19 cellular contexts compared by ENCODE assay signal in the genomic region with DNA sequence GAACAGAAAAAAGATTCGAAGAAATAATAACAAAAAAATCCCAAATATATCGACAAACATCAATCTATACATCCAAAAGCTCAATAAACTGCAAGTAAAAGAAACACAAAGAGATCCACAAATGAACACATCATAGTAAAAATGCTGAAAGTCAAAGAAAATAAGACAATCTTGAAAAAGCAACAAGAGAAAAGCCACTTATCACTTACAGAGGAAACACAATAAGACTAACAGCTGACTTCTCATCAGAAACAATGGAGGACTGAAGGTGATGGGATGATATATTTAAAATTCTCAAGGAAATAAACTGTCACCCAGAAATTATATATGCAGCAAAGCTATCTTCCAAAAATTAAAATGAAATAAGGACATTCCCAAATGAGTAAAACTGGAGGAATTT.
DNase-seq lines count a peak whose midpoint lies in the region; ATAC-seq, FAIRE-seq and TF ChIP-seq lines count a peak whose summit lies in the region.
"Had no signal": no experiment of that assay in that cellular context is flagged by ENCODE, and none has a peak within 500 bp of the region (broad histone marks: within the 10 kb centered on the region; RNA-seq: fewer than 3 reads in every experiment).

No MANE protein-coding gene starts in this region.

- no peak overlapping the region for H2AFZ ChIP-seq in HepG2 (ENCODE audit: low read length)
- no peak overlapping the region for H2AFZ ChIP-seq in GM12878 (ENCODE audit: control insufficient read depth, low read depth, low read length)

- H3K36me3 ChIP-seq in HepG2 (replicated peaks in 1 of 2; ENCODE audit: control insufficient read depth in 1 of 2, insufficient read depth in 2 of 2, low read length in 2 of 2) (no peaks in the 10 kb centered on the region), right lobe of liver (no peaks in the 10 kb centered on the region), GM12878 (ENCODE audit: control insufficient read depth in 2 of 2, insufficient read depth in 2 of 2, low read length in 1 of 2) (no peaks in the 10 kb centered on the region)
- H3K36me3 ChIP-seq: BE2C had no signal

- intact Hi-C loops in HepG2 (cut with micrococcal nuclease; ENCODE audit: unreplicated experiment), result loop anchor here (10.0 kb wide), 1 partner anchor 850 kb away; no protein-coding TSS in a partner anchor
- intact Hi-C loops in right lobe of liver (cut with DNase I), result no loop called here
- intact Hi-C loops in GM12878 (cut with micrococcal nuclease; ENCODE audit: unreplicated experiment), result loop anchor here (5.0 kb wide), 1 partner anchor 848 kb away; no protein-coding TSS in a partner anchor

- TF ChIP-seq EP300 in HepG2 (IDR thresholded peaks at IDR 0.05; ENCODE audit: low read depth in 2 of 2, low read length in 2 of 2) (no peak), HepG2 (CRISPR knock-in tag; IDR thresholded peaks at IDR 0.05; ENCODE audit: borderline replicate concordance) (no peak), GM12878 (IDR thresholded peaks at IDR 0.05; ENCODE audit: borderline replicate concordance in 1 of 2, control insufficient read depth in 1 of 2, low read depth in 2 of 2, low read length in 2 of 2) (no peak)

- H3K27me3 ChIP-seq in HepG2 (ENCODE audit: control insufficient read depth in 1 of 2, insufficient read depth in 2 of 2, low read length in 2 of 2) (peaks cover 0 to under 1% of the 10 kb centered on the region in 2 experiments; a peak in 2 of 5 replicates), right lobe of liver (no peaks in the 10 kb centered on the region), GM12878 (replicated peaks in 1 of 2; ENCODE audit: control insufficient read depth in 2 of 2, insufficient read depth in 2 of 2, low read length in 1 of 2) (no peaks in the 10 kb centered on the region)
- H3K27me3 ChIP-seq: BE2C had no signal

- in situ Hi-C loops in HepG2 (cut with HindIII; ENCODE audit: extremely low pct_ligation_motif_present, low pct_unique_long_range_greater_than_20kb) (no loop called here), GM12878 (cut with MboI) (loop anchor here (10.0 kb wide), 1 partner anchor 850 kb away; no protein-coding TSS in a partner anchor)

- no peak for ATAC-seq in HepG2
- ATAC-seq in right lobe of liver, result no peak
- ATAC-seq in GM12878, result no peak

- H3K79me2 ChIP-seq in HepG2 (ENCODE audit: insufficient read depth, low read length) (no peaks in the 10 kb centered on the region), GM12878 (ENCODE audit: control insufficient read depth, insufficient read depth, low read length) (no peaks in the 10 kb centered on the region)

- RAD21 ChIA-PET in GM12878 (lab: Charles Lee; ENCODE audit: unreplicated experiment), result no interaction called here

- H3K27ac ChIP-seq in HepG2 (ENCODE audit: extremely low read length, insufficient read depth, low read length), result no peak overlapping the region
- no peak overlapping the region for H3K27ac ChIP-seq in right lobe of liver
- H3K27ac ChIP-seq in GM12878 (ENCODE audit: control insufficient read depth, insufficient read depth), result no peak overlapping the region
- H3K27ac ChIP-seq: HL-60 had no signal

- no peaks in the 10 kb centered on the region for H4K20me1 ChIP-seq in HepG2 (ENCODE audit: insufficient read depth, low read length)
- H4K20me1 ChIP-seq in GM12878 (ENCODE audit: control insufficient read depth, insufficient read depth), result no peaks in the 10 kb centered on the region

- no peak for TF ChIP-seq CTCF in HepG2 (CRISPR knock-in tag; IDR thresholded peaks at IDR 0.05)
- no peak for TF ChIP-seq CTCF in right lobe of liver (IDR thresholded peaks at IDR 0.05)
- TF ChIP-seq CTCF in GM12878 (IDR thresholded peaks at IDR 0.05 in 2 of 3, conservative IDR thresholded peaks at IDR 0.05 in 1 of 3; ENCODE audit: control insufficient read depth in 2 of 3, extremely low read depth in 1 of 3, insufficient read depth in 1 of 3, low read depth in 3 of 3, low read length in 3 of 3), result no peak

- TF ChIP-seq POLR2A in HepG2 (IDR thresholded peaks at IDR 0.05; ENCODE audit: insufficient read depth in 1 of 2, low read depth in 2 of 2, low read length in 2 of 2), result no peak
- TF ChIP-seq POLR2A in right lobe of liver (IDR thresholded peaks at IDR 0.05), result no peak
- no peak for TF ChIP-seq POLR2A in GM12878 (IDR thresholded peaks at IDR 0.05; ENCODE audit: low read depth, low read length)

- H3K9me3 ChIP-seq in HepG2 (ENCODE audit: low read length), result peaks cover 18% of the 10 kb centered on the region
- H3K9me3 ChIP-seq in right lobe of liver, result no peaks in the 10 kb centered on the region
- peaks cover 6% of the 10 kb centered on the region; the same call in 2 of the 3 replicates for H3K9me3 ChIP-seq in GM12878 (replicated peaks; ENCODE audit: control insufficient read depth, insufficient read depth, low read length)

- POLR2A ChIA-PET in HepG2 (lab: Yijun Ruan, JAX), result no interaction called here
- POLR2A ChIA-PET in GM12878 (lab: Charles Lee), result no interaction called here

- H3K4me3 ChIP-seq in HepG2 (replicated peaks in 1 of 3; ENCODE audit: insufficient read depth in 1 of 3, low read depth in 2 of 3, low read length in 3 of 3) (no peak overlapping the region), right lobe of liver (no peak overlapping the region), GM12878 (no peak overlapping the region)

- no peak for DNase-seq in HepG2 (ENCODE audit: low spot score)
- DNase-seq in right lobe of liver, result no peak
- peak; percentile 23 for DNase-seq in SW480 (ENCODE audit: low spot score)
- DNase-seq in GM12878 (ENCODE audit: low read depth, low spot score), result no peak
- peak; percentile 1 for DNase-seq in renal cortical epithelial cell (ENCODE audit: low read depth)
- no peak for DNase-seq in NCI-H82 treated with DMSO at 0.1 percent for 48 hours (lab: John Stamatoyannopoulos, UW; ENCODE audit: unreplicated experiment)
- DNase-seq in T-helper 9 cell, result no peak
- no peak for DNase-seq in dermis blood vessel endothelial cell
- DNase-seq: BE2C, H9, KG1, NCI-H187, NCI-H2107, NCI-H226, NCI-H524, NCI-H774, Right ventricle myocardium superior had no signal

- 6% methylated on average over 2 of the region's 2 CpGs for WGBS in HepG2 (ENCODE audit: low lambda C conversion rate)
- WGBS in right lobe of liver (ENCODE audit: insufficient coverage, low coverage, low lambda C conversion rate, missing lambda C conversion rate), result 83% methylated on average over 2 of the region's 2 CpGs
- 36% methylated on average over 2 of the region's 2 CpGs for WGBS in GM12878 (ENCODE audit: insufficient coverage, insufficient replicate concordance, low lambda C conversion rate, missing lambda C conversion rate)

- CTCF ChIA-PET in HepG2 (lab: Yijun Ruan, JAX; ENCODE audit: low intra/inter-chr PET ratio, low total read pairs) (no interaction called here), GM12878 (lab: Yijun Ruan, JAX) (no interaction called here)

- SMC1A ChIA-PET in GM12878 (lab: Charles Lee; ENCODE audit: uncharacterized antibody, unreplicated experiment), result no interaction called here

- TF ChIP-seq RAD21 in HepG2 (CRISPR knock-in tag; IDR thresholded peaks at IDR 0.05) (no peak), GM12878 (IDR thresholded peaks at IDR 0.05; ENCODE audit: insufficient read depth, low read depth, low read length) (no peak)

- FAIRE-seq in HepG2 (lab: Jason Lieb, UNC) (no peak), GM12878 (lab: Jason Lieb, UNC) (no peak)
- FAIRE-seq: D721Med had no signal

- H3K4me2 ChIP-seq in HepG2 (ENCODE audit: low read depth, low read length) (no peak overlapping the region), GM12878 (ENCODE audit: control insufficient read depth, insufficient read depth) (no peak overlapping the region)

- no peaks in the 10 kb centered on the region for H3K4me1 ChIP-seq in HepG2 (ENCODE audit: insufficient read depth, low read length)
- H3K4me1 ChIP-seq in right lobe of liver, result no peaks in the 10 kb centered on the region
- H3K4me1 ChIP-seq in GM12878 (ENCODE audit: control insufficient read depth, insufficient read depth, low read length), result no peaks in the 10 kb centered on the region
- H3K4me1 ChIP-seq: BE2C had no signal

- no TSS peak for BruUV-seq in HepG2 (replicated peaks; lab: Mats Ljungman, UMichigan)
- no TSS peak for BruUV-seq in GM12878 (replicated peaks; lab: Mats Ljungman, UMichigan)

- H3K9ac ChIP-seq in HepG2 (ENCODE audit: insufficient read depth, low read depth, low read length) (no peak overlapping the region), GM12878 (ENCODE audit: control insufficient read depth, insufficient read depth, low read length) (no peak overlapping the region)

TF ChIP-seq in HepG2, 621 proteins besides CTCF, POLR2A, EP300 and RAD21 (continues in another document):
- TF ChIP-seq ARNTL (CRISPR knock-in tag; IDR thresholded peaks at IDR 0.05) (no peak), ZNF317 (CRISPR knock-in tag; IDR thresholded peaks at IDR 0.05) (peak; percentile 100), YY1 (IDR thresholded peaks at IDR 0.05; ENCODE audit: insufficient read depth, insufficient replicate concordance, low read depth, low read length) (no peak)
- TF ChIP-seq, protein P1, sequence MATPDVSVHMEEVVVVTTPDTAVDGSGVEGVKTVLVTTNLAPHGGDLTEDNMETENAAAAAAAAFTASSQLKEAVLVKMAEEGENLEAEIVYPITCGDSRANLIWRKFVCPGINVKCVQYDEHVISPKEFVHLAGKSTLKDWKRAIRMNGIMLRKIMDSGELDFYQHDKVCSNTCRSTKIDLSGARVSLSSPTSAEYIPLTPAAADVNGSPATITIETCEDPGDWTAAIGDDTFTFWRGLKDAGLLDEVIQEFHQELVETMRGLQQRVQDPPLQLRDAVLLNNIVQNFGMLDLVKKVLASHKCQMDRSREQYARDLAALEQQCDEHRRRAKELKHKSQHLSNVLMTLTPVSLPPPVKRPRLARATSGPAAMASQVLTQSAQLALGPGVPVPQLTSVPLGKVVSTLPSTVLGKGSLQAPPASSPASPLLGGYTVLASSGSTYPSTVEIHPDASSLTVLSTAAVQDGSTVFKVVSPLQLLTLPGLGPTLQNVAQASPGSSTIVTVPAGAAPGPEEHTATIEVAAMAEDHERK (CRISPR knock-in tag; IDR thresholded peaks at IDR 0.05; ENCODE audit: low read depth), result no peak

TF ChIP-seq in GM12878, 131 proteins besides CTCF, POLR2A, EP300 and RAD21 (continues in another document):
- 0 out of 2 replicates have a peak, but pooled peaks have one; percentile 44 for TF ChIP-seq CBX5 (IDR thresholded peaks at IDR 0.05; ENCODE audit: low read depth)
- no peak for TF ChIP-seq CEBPB (IDR thresholded peaks at IDR 0.05; ENCODE audit: borderline replicate concordance in 1 of 2, low read depth in 2 of 2, low read length in 2 of 2)
- no peak for TF ChIP-seq LARP7 (IDR thresholded peaks at IDR 0.05)
- no peak for TF ChIP-seq WRNIP1 (IDR thresholded peaks at IDR 0.05; ENCODE audit: borderline replicate concordance, low read depth, low read length)

Comparison
In these comparisons a context has a peak if more than half of its experiments do, and no peak if none do; other contexts are left out.
1. intact Hi-C loops: an anchor here in HepG2 (10.0 kb wide) and GM12878 (5.0 kb wide); none called in right lobe of liver.
2. DNase-seq: peak in SW480 (single experiment) and renal cortical epithelial cell (single experiment); none in HepG2 (single experiment), right lobe of liver (0 of 3), GM12878 (single experiment), NCI-H82 treated with DMSO at 0.1 percent for 48 hours (single experiment), T-helper 9 cell (single experiment) and dermis blood vessel endothelial cell (single experiment).
3. Of the 75 proteins assayed by ChIP-seq in both HepG2 and GM12878: peak only in HepG2: none; only in GM12878: CBX5; in both: none; in neither: 74.